Comparison of ENCODE assay signal across 8 cellular contexts in genomic region chr7:135510603-135511183, GRCh38.
DNase-seq lines count a peak whose midpoint lies in the region; ATAC-seq and TF ChIP-seq lines count a peak whose summit lies in the region.

No MANE protein-coding gene starts in this region.

- ATAC-seq in GM19467 (IDR thresholded peaks at IDR 0.05; ENCODE audit: unreplicated experiment) (no peak), HG03039 (IDR thresholded peaks at IDR 0.05; ENCODE audit: unreplicated experiment) (no peak)

- H3K4me1 ChIP-seq in mucosa of rectum (ENCODE audit: control insufficient read depth in 2 of 2, insufficient read depth in 2 of 2, low read length in 2 of 2): peaks cover 15 to 21% of the 10 kb centered on the region in 2 donors

- no peak for TF ChIP-seq CTCF in coronary artery (IDR thresholded peaks at IDR 0.05)

- H3K27ac ChIP-seq in coronary artery (peak overlapping the region in 1 of 2 donors; percentile 95), mucosa of rectum (ENCODE audit: low read depth in 2 of 2, low read length in 2 of 2) (peak overlapping the region in 1 of 2 donors; percentile 95)

- H3K27me3 ChIP-seq in mucosa of rectum (ENCODE audit: control insufficient read depth in 2 of 2, insufficient read depth in 2 of 2, low read length in 2 of 2): no peaks in the 10 kb centered on the region

- peak overlapping the region; percentile 63 to 72 for H3K9ac ChIP-seq in mucosa of rectum (ENCODE audit: low read depth in 1 of 2, low read length in 2 of 2)

- no peaks in the 10 kb centered on the region for H3K9me3 ChIP-seq in mucosa of rectum (ENCODE audit: control insufficient read depth in 2 of 2, low read length in 2 of 2)

- no peaks in the 10 kb centered on the region for H3K36me3 ChIP-seq in mucosa of rectum (ENCODE audit: control insufficient read depth in 2 of 2, insufficient read depth in 2 of 2, low read length in 2 of 2)

- H3K4me3 ChIP-seq in coronary artery: peak overlapping the region; percentile 90
- peak overlapping the region; percentile 95 to 98 for H3K4me3 ChIP-seq in mucosa of rectum (ENCODE audit: low read length in 2 of 2)

- DNase-seq in NCI-H82 (lab: John Stamatoyannopoulos, UW): peak; percentile 45
- no peak for DNase-seq in NCI-H82 treated with DMSO at 0.1 percent for 48 hours (lab: John Stamatoyannopoulos, UW; ENCODE audit: unreplicated experiment)
- DNase-seq in NCI-H2171 treated with DMSO at 0.1 percent for 48 hours (lab: John Stamatoyannopoulos, UW): peak; percentile 60
- DNase-seq in coronary artery (ENCODE audit: low spot score): no peak
- DNase-seq in KG1 (lab: John Stamatoyannopoulos, UW): no peak

Comparison
In these comparisons a context has a peak if more than half of its experiments do, and no peak if none do; other contexts are left out.
1. DNase-seq: peak in NCI-H82 (single experiment) and NCI-H2171 treated with DMSO at 0.1 percent for 48 hours (single experiment); none in NCI-H82 treated with DMSO at 0.1 percent for 48 hours (single experiment), coronary artery (single experiment) and KG1 (single experiment).